In genomic region chr9:40991100-40991740, GRCh38 we compare ENCODE assay signal across 8 cellular contexts.
DNase-seq lines count a peak whose midpoint lies in the region; ATAC-seq, FAIRE-seq and TF ChIP-seq lines count a peak whose summit lies in the region.
"Not testable (repeated sequence)": the region's sequence is repeated elsewhere in the genome, so short reads cannot be mapped to it uniquely, and the experiment has no call there.

No MANE protein-coding gene starts in this region.

- not testable (repeated sequence) for H3K23ac ChIP-seq in trophoblast cell (ENCODE audit: low read length)

- not testable (repeated sequence) for H2BK5ac ChIP-seq in trophoblast cell (ENCODE audit: low read depth, low read length, poor library complexity)

- POLR2A ChIA-PET in CD4-positive, alpha-beta T cell (lab: Charles Lee) = interaction anchor here (1.0 kb wide), 1 partner anchor 97 kb away, joined by 3 read pairs; no protein-coding TSS in a partner anchor
- POLR2A ChIA-PET in HepG2 (lab: Yijun Ruan, JAX) = interaction anchor here (1.0 kb wide), 1 partner anchor 17 kb away, joined by 3 read pairs; no protein-coding TSS in a partner anchor

- H3K9me3 Mint-ChIP-seq in CD4-positive, alpha-beta T cell = not testable (repeated sequence)

- not testable (repeated sequence) for H3K4me1 ChIP-seq in SJSA1 (replicated peaks); trophoblast cell (ENCODE audit: control insufficient read depth in 1 of 2, insufficient read depth in 2 of 2, low read length in 2 of 2)
- H3K4me1 ChIP-seq in HepG2 (ENCODE audit: insufficient read depth, low read length) = peaks cover 20% of the 10 kb centered on the region
- peaks cover 0 to 41% (median 16%) of the 10 kb centered on the region in 4 donors for H3K4me1 ChIP-seq in tibial nerve

- H3K14ac ChIP-seq in trophoblast cell (ENCODE audit: low read length) = not testable (repeated sequence)

- peak overlapping the region; percentile 95 for H4K8ac ChIP-seq in trophoblast cell (ENCODE audit: low read depth, low read length)

- H3K36me3 Mint-ChIP-seq in CD4-positive, alpha-beta T cell (ENCODE audit: low read depth) = peaks cover 31% of the 10 kb centered on the region

- not testable (repeated sequence) for TF ChIP-seq CTCF in CD4-positive, alpha-beta T cell (IDR thresholded peaks at IDR 0.05); bronchial epithelial cell (IDR thresholded peaks at IDR 0.05; ENCODE audit: insufficient read depth, low read length, severe bottlenecking); foreskin fibroblast (IDR thresholded peaks at IDR 0.05; ENCODE audit: low read depth, low read length); HepG2 (CRISPR knock-in tag; IDR thresholded peaks at IDR 0.05); tibial nerve (IDR thresholded peaks at IDR 0.05)

- peak overlapping the region; percentile 58 for H2BK120ac ChIP-seq in trophoblast cell (ENCODE audit: insufficient read depth, low read length, poor library complexity)

- intact Hi-C loops in CD4-positive, alpha-beta T cell (cut with DNase I, micrococcal nuclease); HepG2 (cut with micrococcal nuclease; ENCODE audit: unreplicated experiment): not testable (repeated sequence)

- not testable (repeated sequence) for H3K4ac ChIP-seq in trophoblast cell (ENCODE audit: low read depth, low read length)

- H3K27me3 ChIP-seq in CD4-positive, alpha-beta T cell (ENCODE audit: control insufficient read depth, insufficient read depth, low read length); SJSA1 (replicated peaks); bronchial epithelial cell (ENCODE audit: control insufficient read depth, insufficient read depth, low read length); HepG2 (ENCODE audit: control insufficient read depth in 1 of 2, insufficient read depth in 2 of 2, low read length in 2 of 2); trophoblast cell (ENCODE audit: insufficient read depth, low read length); tibial nerve: not testable (repeated sequence)

- H3K4me3 ChIP-seq in SJSA1 (peak overlapping the region; percentile 61), bronchial epithelial cell (ENCODE audit: low read depth, low read length) (peak overlapping the region; percentile 96), foreskin fibroblast (ENCODE audit: low read depth in 1 of 2, low read length in 2 of 2) (peak overlapping the region; percentile 83 to 93), HepG2 (replicated peaks in 1 of 3; ENCODE audit: insufficient read depth in 1 of 3, low read depth in 2 of 3, low read length in 3 of 3) (peak overlapping the region; percentile 76 to 97 (median 90)), trophoblast cell (ENCODE audit: low read depth, low read length) (peak overlapping the region; percentile 88), tibial nerve (peak overlapping the region; percentile 63 to 89 (median 74))

- H3K27ac Mint-ChIP-seq in CD4-positive, alpha-beta T cell = not testable (repeated sequence)

- peak overlapping the region; percentile 84 for H4K91ac ChIP-seq in trophoblast cell (ENCODE audit: low read depth, low read length)

- H2AK5ac ChIP-seq in trophoblast cell (ENCODE audit: low read length) = not testable (repeated sequence)

- H3K36me3 ChIP-seq in SJSA1; bronchial epithelial cell (ENCODE audit: control insufficient read depth, insufficient read depth, low read length); HepG2 (replicated peaks in 1 of 2; ENCODE audit: control insufficient read depth in 1 of 2, insufficient read depth in 2 of 2, low read length in 2 of 2); trophoblast cell (ENCODE audit: control insufficient read depth in 1 of 2, insufficient read depth in 2 of 2, low read length in 2 of 2); tibial nerve: not testable (repeated sequence)

- H2BK12ac ChIP-seq in trophoblast cell (ENCODE audit: low read length) = not testable (repeated sequence)

- not testable (repeated sequence) for H3K79me1 ChIP-seq in trophoblast cell (ENCODE audit: low read length)

- TSS peak; percentile 87 for BruUV-seq in HepG2 (replicated peaks; lab: Mats Ljungman, UMichigan)

- not testable (repeated sequence) for H3K4me3 Mint-ChIP-seq in CD4-positive, alpha-beta T cell

- H3K4me1 Mint-ChIP-seq in CD4-positive, alpha-beta T cell (ENCODE audit: low read depth) = peaks cover 38% of the 10 kb centered on the region

- 77% methylated on average over 20 of the region's 20 CpGs for WGBS in HepG2 (ENCODE audit: low lambda C conversion rate)
- WGBS in trophoblast cell (ENCODE audit: extremely low coverage, insufficient coverage, insufficient read length) = no CpG with 5 or more reads among the region's 20 CpGs
- WGBS in tibial nerve, 2 donors = 60 to 67% methylated on average over 20 of the region's 20 CpGs

- ATAC-seq in CD4-positive, alpha-beta T cell (ENCODE audit: poor library complexity); HepG2: not testable (repeated sequence)

- TF ChIP-seq POLR2A in HepG2 (IDR thresholded peaks at IDR 0.05; ENCODE audit: insufficient read depth in 1 of 2, low read depth in 2 of 2, low read length in 2 of 2); tibial nerve (IDR thresholded peaks at IDR 0.05): not testable (repeated sequence)

- H2AFZ ChIP-seq in HepG2 (ENCODE audit: low read length) (peak overlapping the region; percentile 42), trophoblast cell (ENCODE audit: insufficient read depth, low read length, poor library complexity) (peak overlapping the region; percentile 76)

- H4K12ac ChIP-seq in trophoblast cell (ENCODE audit: low read depth, low read length) = not testable (repeated sequence)

- CTCF ChIA-PET in CD4-positive, alpha-beta T cell (lab: Charles Lee) = interaction anchor here (0.6 kb wide), 1 partner anchor 9 kb away, joined by 3 read pairs; no protein-coding TSS in a partner anchor
- CTCF ChIA-PET in HepG2 (lab: Yijun Ruan, JAX; ENCODE audit: low intra/inter-chr PET ratio, low total read pairs) = not testable (repeated sequence)

- H3K4me2 ChIP-seq in HepG2 (ENCODE audit: low read depth, low read length) (peak overlapping the region; percentile 83), trophoblast cell (ENCODE audit: low read length) (peak overlapping the region; percentile 64)

- in situ Hi-C loops in HepG2 (cut with HindIII; ENCODE audit: extremely low pct_ligation_motif_present, low pct_unique_long_range_greater_than_20kb) = not testable (repeated sequence)

- not testable (repeated sequence) for H3K9me3 ChIP-seq in CD4-positive, alpha-beta T cell (ENCODE audit: control insufficient read depth, low read length); SJSA1 (replicated peaks); HepG2 (ENCODE audit: low read length); trophoblast cell (ENCODE audit: insufficient read depth, low read depth, low read length); tibial nerve

- not testable (repeated sequence) for DNase-seq in CD4-positive, alpha-beta T cell; SJSA1 (ENCODE audit: low read depth in 1 of 2, low spot score in 2 of 2); bronchial epithelial cell (ENCODE audit: low read depth); foreskin fibroblast; HepG2 (ENCODE audit: low spot score); trophoblast cell; tibial nerve (ENCODE audit: low spot score in 2 of 2)
- DNase-seq in HT-29 (ENCODE audit: low spot score) = peak; percentile 4

- not testable (repeated sequence) for H3K27me3 Mint-ChIP-seq in CD4-positive, alpha-beta T cell

- not testable (repeated sequence) for H3K79me2 ChIP-seq in HepG2 (ENCODE audit: insufficient read depth, low read length); trophoblast cell (ENCODE audit: control insufficient read depth, insufficient read depth, low read length, poor library complexity)

- TF ChIP-seq EP300 in HepG2 (IDR thresholded peaks at IDR 0.05; ENCODE audit: low read depth in 2 of 2, low read length in 2 of 2); HepG2 (CRISPR knock-in tag; IDR thresholded peaks at IDR 0.05; ENCODE audit: borderline replicate concordance); tibial nerve (IDR thresholded peaks at IDR 0.05): not testable (repeated sequence)

- TF ChIP-seq RAD21 in HepG2 (CRISPR knock-in tag; IDR thresholded peaks at IDR 0.05) = not testable (repeated sequence)

- H3K9ac ChIP-seq in HepG2 (ENCODE audit: insufficient read depth, low read depth, low read length) = peak overlapping the region; percentile 77
- not testable (repeated sequence) for H3K9ac ChIP-seq in trophoblast cell (ENCODE audit: low read length)

- H4K20me1 ChIP-seq in HepG2 (ENCODE audit: insufficient read depth, low read length) = not testable (repeated sequence)

- peak overlapping the region; percentile 85 for H3K18ac ChIP-seq in trophoblast cell (ENCODE audit: low read length)

- H3K27ac ChIP-seq in CD4-positive, alpha-beta T cell (ENCODE audit: low read depth, low read length) = peak overlapping the region; percentile 94
- peak overlapping the region; percentile 86 for H3K27ac ChIP-seq in SJSA1
- H3K27ac ChIP-seq in HepG2 (ENCODE audit: extremely low read length, insufficient read depth, low read length) = peak overlapping the region; percentile 53
- not testable (repeated sequence) for H3K27ac ChIP-seq in trophoblast cell (ENCODE audit: low read depth, low read length)
- H3K27ac ChIP-seq in tibial nerve = peak overlapping the region; percentile 83 to 96 (median 92)

- FAIRE-seq in bronchial epithelial cell (lab: Jason Lieb, UNC); HepG2 (lab: Jason Lieb, UNC): not testable (repeated sequence)

TF ChIP-seq in HepG2, 621 proteins besides CTCF, POLR2A, EP300 and RAD21 (continues in another document):
- 0 out of 2 replicates have a peak, but pooled peaks have one; percentile 26 for TF ChIP-seq ZFYVE20 (CRISPR knock-in tag; IDR thresholded peaks at IDR 0.05; ENCODE audit: borderline replicate concordance, low read depth)
- 0 out of 2 replicates have a peak, but pooled peaks have one; percentile 27 for TF ChIP-seq ZNF446 (CRISPR knock-in tag; IDR thresholded peaks at IDR 0.05)
